Comparison of ENCODE assay signal across 1 cellular context in the genomic region with DNA sequence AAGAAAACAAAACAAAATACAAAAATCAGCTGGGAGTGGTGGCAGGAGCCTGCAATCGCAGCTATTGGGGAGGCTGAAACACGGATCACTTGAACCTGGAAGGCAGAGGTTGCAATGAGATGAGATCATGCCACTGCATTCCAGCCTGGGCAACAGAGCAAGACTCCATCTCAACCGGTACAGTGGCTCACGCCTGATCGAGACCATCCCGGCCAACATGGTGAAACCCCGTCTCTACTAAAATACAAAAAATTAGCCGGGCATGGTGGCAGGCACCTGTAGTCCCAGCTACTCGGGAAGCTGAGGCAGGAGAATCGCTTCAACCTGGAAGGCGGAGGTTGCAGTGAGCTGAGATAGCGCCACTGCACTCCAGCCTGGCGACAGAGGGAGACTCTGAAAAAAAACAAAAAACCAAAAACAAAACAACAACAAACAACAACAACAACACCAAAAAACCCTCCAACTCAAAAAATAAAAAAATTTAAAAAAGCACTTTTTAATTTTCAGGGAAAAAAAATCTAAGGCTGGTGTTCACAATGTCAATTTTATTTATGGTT. TPM values are rescaled to one million over a fixed set of nuclear protein-coding genes. Genes with fewer than 3 reads are reported as not detected.
"Had no signal": no experiment of that assay in that cellular context is flagged by ENCODE, and none has a peak within 500 bp of the region (broad histone marks: within the 10 kb centered on the region; RNA-seq: fewer than 3 reads in every experiment).

No MANE protein-coding gene starts in this region.

RNA-seq across cellular contexts. Expression of gene IQUB, which starts 4.3 kb away (rescaled TPM):
- total RNA-seq: GM23248 had no signal
